8 cellular contexts compared by ENCODE assay signal in the genomic region with DNA sequence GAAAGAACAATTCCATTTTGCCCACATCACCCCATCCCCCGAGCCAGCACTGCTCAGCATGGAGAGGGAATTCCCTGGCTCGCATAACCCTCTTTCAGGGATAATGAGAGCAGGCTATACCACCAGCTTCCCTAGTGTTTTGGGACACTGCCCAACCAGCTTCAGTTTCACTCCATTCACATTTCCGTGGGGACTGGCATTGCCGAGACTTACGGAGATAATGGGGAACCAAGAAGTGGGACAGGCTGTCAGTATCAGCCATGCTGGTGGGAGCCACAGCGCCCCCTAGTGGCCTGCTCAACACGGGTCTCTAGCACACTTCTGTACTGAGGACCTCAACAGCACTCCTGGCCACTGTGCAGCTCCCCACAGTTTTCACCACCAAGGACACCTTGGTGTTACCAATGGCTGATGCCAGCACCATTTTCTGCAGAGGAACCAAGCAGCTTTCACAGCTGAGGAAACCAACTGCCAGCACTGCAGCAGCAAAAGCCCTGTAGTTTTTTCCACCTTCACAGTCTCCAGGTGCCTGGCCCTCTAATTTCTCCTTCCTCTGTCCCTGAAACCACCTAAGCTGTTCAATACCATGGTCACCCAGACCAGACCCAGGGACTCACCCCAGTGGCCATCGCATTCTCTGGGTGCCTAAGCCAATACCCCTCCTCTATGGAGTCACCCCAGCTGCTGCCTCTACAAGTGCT. TPM values are rescaled to one million over a fixed set of nuclear protein-coding genes. Genes with fewer than 3 reads are reported as not detected.
DNase-seq lines count a peak whose midpoint lies in the region; ATAC-seq and TF ChIP-seq lines count a peak whose summit lies in the region.

No MANE protein-coding gene starts in this region.

- TF ChIP-seq CTCF in lower leg skin (IDR thresholded peaks at IDR 0.05) = no peak

- no peak overlapping the region for H3K4me3 ChIP-seq in lower leg skin (ENCODE audit: low read depth, poor library complexity, severe bottlenecking)

- WGBS in lower leg skin, 2 donors = 17 to 19% methylated on average over 8 of the region's 8 CpGs

- DNase-seq in CD1c-positive myeloid dendritic cell (ENCODE audit: extremely low spot score) = peak; percentile 91
- DNase-seq in HCEC 1CT = peak; percentile 45
- peak; percentile 43 to 84 for DNase-seq in NCI-H524 (lab: John Stamatoyannopoulos, UW)
- peak; percentile 81 for DNase-seq in activated CD4-positive, alpha-beta T cell treated with anti-CD3 and anti-CD28 coated beads, Interleukin-2, amount 50 U/mL, for 1 hour
- DNase-seq in dermis microvascular lymphatic vessel endothelial cell (ENCODE audit: low read depth in 2 of 2) = peak; percentile 54 to 70
- peak; percentile 68 to 96 for DNase-seq in lower leg skin (ENCODE audit: low spot score in 2 of 2)
- peak; percentile 46 to 79 (median 54) for DNase-seq in stimulated activated CD4-positive, alpha-beta T cell treated with anti-CD3 and anti-CD28 coated beads, TNF-alpha, amount 100 ng/mL, for 1 hour (ENCODE audit: low read depth in 3 of 3, low spot score in 1 of 3)

- no peak for ATAC-seq in GM18517 (IDR thresholded peaks at IDR 0.05; ENCODE audit: unreplicated experiment)

- TF ChIP-seq POLR2A in lower leg skin (IDR thresholded peaks at IDR 0.05) = no peak

- intact Hi-C loops in lower leg skin (cut with DNase I; ENCODE audit: low total_unique reads) = loop anchor here (5.0 kb wide), 2 partner anchors 74 to 834 kb away; partner anchors contain the start of gene CYTH2

RNA-seq across cellular contexts. Expression of gene SLC6A16, which starts 23.7 kb away (rescaled TPM):
- total RNA-seq in dermis microvascular lymphatic vessel endothelial cell (0.26 and 0.51 TPM in 2 replicates), lower leg skin (1 to 10 TPM in 1 of 4 donors, under 1 TPM in 2, not detected in 1; 0.55 to 1.2 (median 0.95) TPM)

RNA-seq across cellular contexts. Expression of gene CD37, which starts 33.9 kb away (rescaled TPM):
- total RNA-seq in dermis microvascular lymphatic vessel endothelial cell (not detected in 2 replicates), lower leg skin (1 to 10 TPM; 2.6 to 8.5 (median 5.9) TPM)
